In genomic region chr1:30886710-30887428, GRCh38 we compare ENCODE assay signal across 1 cellular context.
TF ChIP-seq lines count a peak whose summit lies in the region.

No MANE protein-coding gene starts in this region.

TF ChIP-seq in H1, 55 proteins besides CTCF, POLR2A, EP300 and RAD21:
- TF ChIP-seq KDM1A (IDR thresholded peaks at IDR 0.05; ENCODE audit: borderline replicate concordance, low read length) (peak; percentile 97), HDAC2 (IDR thresholded peaks at IDR 0.05; ENCODE audit: borderline replicate concordance in 1 of 2, low read depth in 2 of 2, low read length in 2 of 2) (peak in 1 of 2 experiments; percentile 80; a peak in 1 of 4 replicates), JUND (IDR thresholded peaks at IDR 0.05; ENCODE audit: low read length) (peak; percentile 39; the same call in 1 of the 2 replicates), JUN (IDR thresholded peaks at IDR 0.05; ENCODE audit: low read depth, low read length) (no peak)
